ENCODE assay signal across 29 cellular contexts in genomic region chr2:111712361-111712760, GRCh38.
"Had no signal": no experiment of that assay in that cellular context is flagged by ENCODE, and none has a peak within 500 bp of the region (broad histone marks: within the 10 kb centered on the region; RNA-seq: fewer than 3 reads in every experiment).

No MANE protein-coding gene starts in this region.

- FAIRE-seq: kidney, pancreas had no signal

- H3K27ac ChIP-seq: left lung, lower lobe of right lung, pancreas, prostate gland, skin epidermis, stomach, testis, thyroid gland, transverse colon, upper lobe of right lung, uterus had no signal

- H3K27ac Mint-ChIP-seq: naive thymus-derived CD4-positive, alpha-beta T cell; natural killer cell treated with Interleukin-12 subunit alpha and Interleukin-12 subunit beta and Interleukin-15 and Interleukin-18, amount 100 ng/mL, for 72 hours; stimulated activated naive B cell treated with anti-CD40 and anti-IgM and Interleukin-4, amounts not matched to agents 10 μg/mL and 1 μg/mL and 100 μg/mL, for 72 hours had no signal

- H3K4me3 Mint-ChIP-seq: naive thymus-derived CD4-positive, alpha-beta T cell; natural killer cell treated with Interleukin-12 subunit alpha and Interleukin-12 subunit beta and Interleukin-15 and Interleukin-18, amount 100 ng/mL, for 72 hours; stimulated activated naive B cell treated with anti-CD40 and anti-IgM and Interleukin-4, amounts not matched to agents 10 μg/mL and 1 μg/mL and 100 μg/mL, for 72 hours had no signal

- ATAC-seq: left colon; left lung; lower lobe of right lung; mucosa of descending colon; naive thymus-derived CD4-positive, alpha-beta T cell; pancreas; right cardiac atrium; sciatic nerve; stimulated activated naive B cell treated with anti-CD40 and anti-IgM and Interleukin-4, amounts not matched to agents 10 μg/mL and 1 μg/mL and 100 μg/mL, for 72 hours; stimulated activated naive CD8-positive, alpha-beta T cell treated with anti-CD3 and anti-CD28 coated beads, Interleukin-15, Interleukin-2, amounts not matched to agents 100 U/mL and 50 U/mL, for 24 hours; upper lobe of right lung had no signal

- H3K27me3 Mint-ChIP-seq: natural killer cell treated with Interleukin-12 subunit alpha and Interleukin-12 subunit beta and Interleukin-15 and Interleukin-18, amount 100 ng/mL, for 72 hours; stimulated activated naive B cell treated with anti-CD40 and anti-IgM and Interleukin-4, amounts not matched to agents 10 μg/mL and 1 μg/mL and 100 μg/mL, for 72 hours had no signal

- H3K27me3 ChIP-seq: left lung, pancreas, stomach, testis, thyroid gland, transverse colon, upper lobe of right lung, uterus had no signal

- H3K36me3 ChIP-seq: left lung, lower lobe of right lung, pancreas, prostate gland, stomach, thyroid gland, transverse colon, upper lobe of right lung, uterus had no signal

- DNase-seq: hippocampal formation; kidney; left colon; left lung; lower lobe of right lung; mammary epithelial cell; mesenchymal stem cell; mucosa of descending colon; naive thymus-derived CD4-positive, alpha-beta T cell; nucleus accumbens; pancreas; retina; right cardiac atrium; stimulated activated CD4-positive, alpha-beta T cell treated with anti-CD3 and anti-CD28 coated beads, Interleukin-12 subunit alpha, Interleukin-12 subunit beta, amount 100 ng/mL, for 4 hours; stimulated activated CD4-positive, alpha-beta T cell treated with anti-CD3 and anti-CD28 coated beads, Interleukin-15, amount 100 ng/mL, for 24 hours; stimulated activated CD4-positive, alpha-beta T cell treated with anti-CD3 and anti-CD28 coated beads, Interleukin-2, amount 100 ng/mL, for 24 hours; stimulated activated CD4-positive, alpha-beta T cell treated with anti-CD3 and anti-CD28 coated beads, Interleukin-4, amount 100 ng/mL, for 1 hour; stimulated activated naive B cell treated with anti-CD40 and anti-IgM and Interleukin-4, amounts not matched to agents 10 μg/mL and 1 μg/mL and 100 μg/mL, for 72 hours; stimulated activated naive CD8-positive, alpha-beta T cell treated with anti-CD3 and anti-CD28 coated beads, Interleukin-15, Interleukin-2, amounts not matched to agents 100 U/mL and 50 U/mL, for 24 hours; stomach; testis; thyroid gland; transverse colon; uterus had no signal

- H3K9me3 Mint-ChIP-seq: natural killer cell treated with Interleukin-12 subunit alpha and Interleukin-12 subunit beta and Interleukin-15 and Interleukin-18, amount 100 ng/mL, for 72 hours had no signal

- H3K4me3 ChIP-seq: left lung, lower lobe of right lung, mucosa of descending colon, pancreas, prostate gland, skin epidermis, stomach, testis, thyroid gland, transverse colon, upper lobe of right lung, uterus had no signal

- H3K36me3 Mint-ChIP-seq: natural killer cell treated with Interleukin-12 subunit alpha and Interleukin-12 subunit beta and Interleukin-15 and Interleukin-18, amount 100 ng/mL, for 72 hours; stimulated activated naive B cell treated with anti-CD40 and anti-IgM and Interleukin-4, amounts not matched to agents 10 μg/mL and 1 μg/mL and 100 μg/mL, for 72 hours had no signal

- H3K9me3 ChIP-seq: left lung, lower lobe of right lung, mucosa of descending colon, pancreas, prostate gland, testis, thyroid gland, transverse colon, upper lobe of right lung, uterus had no signal

- H3K4me1 ChIP-seq: left lung, lower lobe of right lung, pancreas, prostate gland, testis, transverse colon, upper lobe of right lung, uterus had no signal
